ENCODE assay signal across 8 cellular contexts in genomic region chr20:3927486-3928291, GRCh38. TPM values are rescaled to one million over a fixed set of nuclear protein-coding genes. Genes with fewer than 3 reads are reported as not detected.
A peak's percentile ranks its signal among the peaks of the same experiment; 100 is the strongest.
DNase-seq lines count a peak whose midpoint lies in the region; ATAC-seq and TF ChIP-seq lines count a peak whose summit lies in the region.

No MANE protein-coding gene starts in this region.

- DNase-seq in Right ventricle myocardium inferior (ENCODE audit: missing footprints) (no peak), cardiac septum (ENCODE audit: low spot score) (no peak), SKM-1 (lab: John Stamatoyannopoulos, UW; ENCODE audit: unreplicated experiment) (peak; percentile 28), heart left ventricle (no peak), upper lobe of right lung (peak; percentile 73)

- 46 to 60% (median 53%) methylated on average over 10 of the region's 10 CpGs for WGBS in heart left ventricle, 4 donors

- H3K27me3 ChIP-seq in heart left ventricle: no peaks in the 10 kb centered on the region
- no peaks in the 10 kb centered on the region for H3K27me3 ChIP-seq in upper lobe of right lung

- TF ChIP-seq CTCF in heart left ventricle (IDR thresholded peaks at IDR 0.05) (no peak), upper lobe of right lung (IDR thresholded peaks at IDR 0.05) (no peak)

- no peak for TF ChIP-seq POLR2A in heart left ventricle (IDR thresholded peaks at IDR 0.05)

- no peak overlapping the region for H3K4me3 ChIP-seq in heart left ventricle
- H3K4me3 ChIP-seq in upper lobe of right lung: no peak overlapping the region

- H3K9me3 ChIP-seq in heart left ventricle (no peaks in the 10 kb centered on the region), upper lobe of right lung (no peaks in the 10 kb centered on the region)

- ATAC-seq in Right ventricle myocardium inferior (peak; percentile 9), heart left ventricle (peak in 3 of 4 donors; percentile 5 to 30 (median 8)), upper lobe of right lung (peak; percentile 55), GM19452 (IDR thresholded peaks at IDR 0.05; ENCODE audit: unreplicated experiment) (no peak), HG02884 (IDR thresholded peaks at IDR 0.05; ENCODE audit: unreplicated experiment) (no peak), HG03520 (IDR thresholded peaks at IDR 0.05; ENCODE audit: unreplicated experiment) (no peak)

- H3K4me1 ChIP-seq in heart left ventricle: peaks cover 0 to 97% (median 34%) of the 10 kb centered on the region in 12 donors
- H3K4me1 ChIP-seq in upper lobe of right lung: peaks cover 48% of the 10 kb centered on the region

- H3K27ac ChIP-seq in heart left ventricle (peak overlapping the region in 4 of 12 donors; percentile 6 to 52 (median 24)), upper lobe of right lung (peak overlapping the region; percentile 27)

- H3K36me3 ChIP-seq in heart left ventricle: peaks cover 0 to 31% (median 29%) of the 10 kb centered on the region in 9 donors
- H3K36me3 ChIP-seq in upper lobe of right lung: peaks cover 27% of the 10 kb centered on the region

- intact Hi-C loops in Right ventricle myocardium inferior (cut with DNase I) (no loop called here), cardiac septum (cut with DNase I) (no loop called here), heart left ventricle (cut with DNase I) (no loop called here), upper lobe of right lung (cut with DNase I) (no loop called here)

RNA-seq across cellular contexts. Expression of gene PANK2, which starts 38.5 kb away (rescaled TPM):
- total RNA-seq in Right ventricle myocardium inferior (16.6 TPM), cardiac septum (21.5 TPM), heart left ventricle (10 to 100 TPM; 15.9 to 28.9 (median 18.1) TPM), upper lobe of right lung (37.6 TPM)
- 10 to 100 TPM; 13.9 to 24.2 TPM for polyA plus RNA-seq in heart left ventricle

Comparison
In these comparisons a context has a peak if more than half of its experiments do, and no peak if none do; other contexts are left out.
1. ATAC-seq: peak in Right ventricle myocardium inferior (single experiment), heart left ventricle (3 of 4) and upper lobe of right lung (single experiment); none in GM19452 (single experiment), HG02884 (single experiment) and HG03520 (single experiment).
2. DNase-seq: peak in SKM-1 (single experiment) and upper lobe of right lung (single experiment); none in Right ventricle myocardium inferior (single experiment), cardiac septum (single experiment) and heart left ventricle (0 of 5).